ENCODE assay signal across 21 cellular contexts in genomic region chr18:44811586-44812125, GRCh38.
"Had no signal": no experiment of that assay in that cellular context is flagged by ENCODE, and none has a peak within 500 bp of the region (broad histone marks: within the 10 kb centered on the region; RNA-seq: fewer than 3 reads in every experiment).

No MANE protein-coding gene starts in this region.

- ATAC-seq: activated CD4-positive, alpha-beta T cell treated with anti-CD3 and anti-CD28 coated beads for 36 hours; gastroesophageal sphincter; heart left ventricle; stimulated activated naive CD8-positive, alpha-beta T cell treated with anti-CD3 and anti-CD28 coated beads, Interleukin-15, amount 100 ng/mL, for 72 hours had no signal

- H3K36me3 ChIP-seq: cardiac muscle cell, esophagus muscularis mucosa, heart left ventricle, left ventricle myocardium inferior, suprapubic skin had no signal

- H3K27ac ChIP-seq: cardiac muscle cell, esophagus muscularis mucosa, gastroesophageal sphincter, heart left ventricle, left ventricle myocardium inferior, suprapubic skin, VCaP had no signal

- H3K4me3 ChIP-seq: cardiac muscle cell, esophagus muscularis mucosa, gastroesophageal sphincter, heart left ventricle, left ventricle myocardium inferior, suprapubic skin had no signal

- H3K4me1 ChIP-seq: left ventricle myocardium inferior, suprapubic skin had no signal

- H3K27me3 ChIP-seq: cardiac muscle cell, esophagus muscularis mucosa, gastroesophageal sphincter, heart left ventricle, suprapubic skin had no signal

- DNase-seq: activated CD4-positive, alpha-beta T cell treated with anti-CD3 and anti-CD28 coated beads for 36 hours; activated CD4-positive, alpha-beta T cell treated with anti-CD3 and anti-CD28 coated beads, Interleukin-2, amount 50 U/mL, for 48 hours; activated naive CD8-positive, alpha-beta T cell treated with anti-CD3 and anti-CD28 coated beads for 36 hours; activated T-cell treated with anti-CD3 and anti-CD28 coated beads for 4 hours; amygdala; dermis blood vessel endothelial cell; effector memory CD4-positive, alpha-beta T cell; heart left ventricle; kidney; left ventricle myocardium inferior; mammary epithelial cell; midbrain; nephron progenitor cell; occipital lobe; retina; stimulated activated naive CD8-positive, alpha-beta T cell treated with anti-CD3 and anti-CD28 coated beads, Interleukin-15, amount 100 ng/mL, for 72 hours had no signal

- H3K9me3 ChIP-seq: esophagus muscularis mucosa, gastroesophageal sphincter, heart left ventricle, left ventricle myocardium inferior, suprapubic skin had no signal
